ENCODE assay signal across 27 cellular contexts in genomic region chr5:150479416-150479815, GRCh38.
"Had no signal": no experiment of that assay in that cellular context is flagged by ENCODE, and none has a peak within 500 bp of the region (broad histone marks: within the 10 kb centered on the region; RNA-seq: fewer than 3 reads in every experiment).

No MANE protein-coding gene starts in this region.

- DNase-seq: activated CD4-positive, alpha-beta T cell treated with anti-CD3 and anti-CD28 coated beads for 4 hours; activated CD4-positive, alpha-beta T cell treated with anti-CD3 and anti-CD28 coated beads, Interleukin-2, amount 50 U/mL, for 4 hours; activated effector memory CD4-positive, alpha-beta T cell treated with anti-CD3 and anti-CD28 coated beads, Interleukin-2, amount 50 U/mL, for 16 hours; activated naive CD4-positive, alpha-beta T cell treated with anti-CD3 and anti-CD28 coated beads for 36 hours; activated naive CD8-positive, alpha-beta T cell treated with anti-CD3 and anti-CD28 coated beads for 36 hours; activated T-cell treated with anti-CD3 and anti-CD28 coated beads, Interleukin-2, amount 50 U/mL, for 1 hour; adrenal gland; aorta; brain microvascular endothelial cell; cortex of kidney; foreskin fibroblast; heart left ventricle; hypothalamus; immature natural killer cell; kidney; left colon; midbrain; naive thymus-derived CD4-positive, alpha-beta T cell; occipital lobe; stimulated activated CD4-positive, alpha-beta T cell treated with anti-CD3 and anti-CD28 coated beads, Interleukin-2, amount 100 ng/mL, for 48 hours; stimulated activated naive CD4-positive, alpha-beta T cell treated with Interleukin-2 at 50 U/mL for 16 hours; T-helper 9 cell; upper lobe of right lung had no signal

- H3K36me3 ChIP-seq: adrenal gland, brain microvascular endothelial cell, heart left ventricle, right atrium auricular region, upper lobe of right lung had no signal

- FAIRE-seq: kidney, TTC549 had no signal

- ATAC-seq: esophagus mucosa; heart left ventricle; left colon; naive thymus-derived CD4-positive, alpha-beta T cell; upper lobe of right lung had no signal

- H3K4me3 ChIP-seq: adrenal gland, heart left ventricle, right atrium auricular region, upper lobe of right lung had no signal

- H3K27ac ChIP-seq: adrenal gland, brain microvascular endothelial cell, heart left ventricle, right atrium auricular region, upper lobe of right lung, VCaP had no signal

- H3K9me3 ChIP-seq: adrenal gland, heart left ventricle, right atrium auricular region, upper lobe of right lung had no signal

- H3K4me1 ChIP-seq: adrenal gland, right atrium auricular region had no signal

- H3K27me3 ChIP-seq: adrenal gland, brain microvascular endothelial cell, heart left ventricle, right atrium auricular region, upper lobe of right lung had no signal
